ENCODE assay signal across 7 cellular contexts in the genomic region with DNA sequence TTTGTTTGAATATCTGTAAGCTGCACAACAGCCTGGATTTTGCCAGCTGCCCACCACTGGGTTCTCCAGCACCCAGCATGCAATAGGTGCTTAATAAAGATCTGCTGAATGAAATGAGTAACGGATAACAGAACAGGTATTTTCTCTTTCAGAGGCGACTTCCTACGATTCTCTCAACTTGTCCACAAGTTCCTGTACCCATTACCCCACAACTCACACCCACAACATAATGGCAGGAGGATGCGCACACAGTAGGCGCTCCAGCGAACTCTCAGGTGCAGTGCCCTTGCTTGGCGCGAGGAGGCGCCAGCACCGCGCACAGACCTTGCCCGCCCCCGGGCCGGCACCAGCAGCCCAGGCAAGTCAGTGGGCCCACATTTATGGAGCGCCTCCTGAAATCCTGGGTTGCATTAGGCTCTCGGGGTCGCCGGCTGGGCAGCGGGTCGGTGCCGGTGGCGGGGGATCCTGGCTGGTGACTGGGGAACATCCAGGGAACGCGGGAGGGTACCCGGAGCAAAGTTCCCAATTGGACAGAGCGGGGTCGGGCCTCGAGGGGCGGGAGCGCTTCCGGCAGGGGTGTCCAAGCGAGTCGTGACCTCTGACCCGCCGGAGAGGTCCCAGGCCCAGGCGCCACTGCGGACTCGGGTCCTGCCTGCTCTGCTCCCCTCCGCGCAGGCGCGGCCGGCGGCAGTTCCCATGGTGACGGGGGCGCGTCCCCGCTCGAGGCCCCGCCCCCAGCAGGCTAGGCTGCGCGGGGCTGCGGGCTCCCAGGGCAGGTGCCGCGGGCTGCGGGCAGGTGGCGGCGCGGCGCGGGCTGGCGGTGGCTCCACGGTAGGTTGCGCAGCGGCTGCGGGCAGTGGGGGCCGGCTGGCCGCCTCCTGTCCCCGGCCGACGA. TPM values are rescaled to one million over a fixed set of nuclear protein-coding genes. Genes with fewer than 3 reads are reported as not detected.
DNase-seq lines count a peak whose midpoint lies in the region; ATAC-seq and TF ChIP-seq lines count a peak whose summit lies in the region.

A gene (plus strand): TSS at position 775 of the 895 bp plus-strand sequence. CDS start 75,284 bp downstream, outside the sequence.

- POLR2A ChIA-PET in PC-9 (lab: Charles Lee; ENCODE audit: unreplicated experiment): no interaction called here

- CTCF ChIA-PET in PC-9 (lab: Charles Lee): interaction anchor here (0.6 kb wide), 1 partner anchor 60 kb away, joined by 18 read pairs; no protein-coding TSS in a partner anchor

- H3K27me3 Mint-ChIP-seq in activated T-cell treated with anti-CD3 and anti-CD28 coated beads, Interleukin-2, amount 50 U/mL, for 24 hours: peaks cover 69% of the 10 kb centered on the region

- DNase-seq in HT-29 (ENCODE audit: low spot score) (peak; percentile 77), PC-9 (peak; percentile 67 to 91), erythroblast (lab: John Stamatoyannopoulos, UW) (peak; percentile 77 to 85)
- DNase-seq in activated T-cell treated with anti-CD3 and anti-CD28 coated beads, Interleukin-2, amount 50 U/mL, for 24 hours: peak; percentile 94
- peak; percentile 81 for DNase-seq in stimulated activated CD8-positive, alpha-beta memory T cell treated with anti-CD3 and anti-CD28 coated beads, Interleukin-4, amount 100 ng/mL, for 24 hours (ENCODE audit: low read depth)

- H3K9me3 ChIP-seq in PC-9 (ENCODE audit: insufficient read depth, low read depth) (no peaks in the 10 kb centered on the region), mucosa of rectum (ENCODE audit: control insufficient read depth in 2 of 2, low read length in 2 of 2) (no peaks in the 10 kb centered on the region)

- H3F3A ChIP-seq in PC-9 (ENCODE audit: insufficient read depth, low read depth): peaks cover 11% of the 10 kb centered on the region; the same call in 1 of the 2 replicates

- peaks cover 43% of the 10 kb centered on the region for H3K79me2 ChIP-seq in PC-9 (ENCODE audit: low read depth)

- H3K4me3 Mint-ChIP-seq in activated T-cell treated with anti-CD3 and anti-CD28 coated beads, Interleukin-2, amount 50 U/mL, for 24 hours: peak within 1 kb of the TSS; percentile 79

- peaks cover 14% of the 10 kb centered on the region for H3K4me1 Mint-ChIP-seq in activated T-cell treated with anti-CD3 and anti-CD28 coated beads, Interleukin-2, amount 50 U/mL, for 24 hours (ENCODE audit: low read depth)

- intact Hi-C loops in PC-9 (cut with micrococcal nuclease; ENCODE audit: unreplicated experiment): loop anchor here (1.0 to 2.0 kb wide), 3 partner anchors 42 to 97 kb away; no protein-coding TSS in a partner anchor

- BruUV-seq in PC-9 (replicated peaks; lab: Mats Ljungman, UMichigan): no TSS peak

- peak within 1 kb of the TSS; percentile 80 for H3K4me2 ChIP-seq in PC-9

- H3K4me1 ChIP-seq in PC-9 (replicated peaks; ENCODE audit: insufficient read depth) (peaks cover 16% of the 10 kb centered on the region), mucosa of rectum (ENCODE audit: control insufficient read depth in 2 of 2, insufficient read depth in 2 of 2, low read length in 2 of 2) (peaks cover 15 to 24% of the 10 kb centered on the region in 2 donors)

- no peaks in the 10 kb centered on the region for H3K36me3 Mint-ChIP-seq in activated T-cell treated with anti-CD3 and anti-CD28 coated beads, Interleukin-2, amount 50 U/mL, for 24 hours (ENCODE audit: low read depth)

- H3K9me3 Mint-ChIP-seq in activated T-cell treated with anti-CD3 and anti-CD28 coated beads, Interleukin-2, amount 50 U/mL, for 24 hours: no peaks in the 10 kb centered on the region

- peak within 1 kb of the TSS; percentile 91 for H3K4me3 ChIP-seq in PC-9
- peak within 1 kb of the TSS; percentile 89 to 93 for H3K4me3 ChIP-seq in mucosa of rectum (ENCODE audit: low read length in 2 of 2)

- TF ChIP-seq CTCF in PC-9 (conservative IDR thresholded peaks at IDR 0.05): peak; percentile 99

- H3K27ac Mint-ChIP-seq in activated T-cell treated with anti-CD3 and anti-CD28 coated beads, Interleukin-2, amount 50 U/mL, for 24 hours: peak within 1 kb of the TSS; percentile 73

- H3K27me3 ChIP-seq in PC-9 (ENCODE audit: insufficient read depth, low read depth) (no peaks in the 10 kb centered on the region), mucosa of rectum (ENCODE audit: control insufficient read depth in 2 of 2, insufficient read depth in 2 of 2, low read length in 2 of 2) (peaks cover 2 to 3% of the 10 kb centered on the region in 2 donors)

- no peaks in the 10 kb centered on the region for H3K36me3 ChIP-seq in PC-9 (ENCODE audit: low read depth)
- H3K36me3 ChIP-seq in mucosa of rectum (ENCODE audit: control insufficient read depth in 2 of 2, insufficient read depth in 2 of 2, low read length in 2 of 2): no peaks in the 10 kb centered on the region

- TF ChIP-seq POLR2A in erythroblast (IDR thresholded peaks at IDR 0.05; ENCODE audit: low read length): no peak

- peak; percentile 82 for ATAC-seq in GM18511 (IDR thresholded peaks at IDR 0.05; ENCODE audit: unreplicated experiment)

- H3K27ac ChIP-seq in PC-9 (peak within 1 kb of the TSS; percentile 87), mucosa of rectum (ENCODE audit: low read depth in 2 of 2, low read length in 2 of 2) (peak within 1 kb of the TSS; percentile 95 to 96)

- H3K9ac ChIP-seq in mucosa of rectum (ENCODE audit: low read depth in 1 of 2, low read length in 2 of 2): peak within 1 kb of the TSS; percentile 86 to 98

- H2AFZ ChIP-seq in PC-9: peak within 1 kb of the TSS; percentile 89

- H3K9me2 ChIP-seq in PC-9 (ENCODE audit: insufficient read depth): no peaks in the 10 kb centered on the region

- H4K20me1 ChIP-seq in PC-9 (ENCODE audit: insufficient read depth): no peaks in the 10 kb centered on the region

RNA-seq across cellular contexts. Expression of the gene that starts here (rescaled TPM):
- 9.0 and 11.2 TPM in 2 replicates for total RNA-seq in HT-29 (2014; rRNA removed; shearing (Covaris generic))
- total RNA-seq in PC-9 (2021): 44.3 and 47.7 TPM in 2 replicates

Comparison
In these comparisons a context has a peak if more than half of its experiments do, and no peak if none do; other contexts are left out.
1. Peak in every context shown above with its lines: DNase-seq, ATAC-seq, H3K4me3 ChIP-seq and H3K27ac ChIP-seq.